Comparison of ENCODE assay signal across 15 cellular contexts in the genomic region with DNA sequence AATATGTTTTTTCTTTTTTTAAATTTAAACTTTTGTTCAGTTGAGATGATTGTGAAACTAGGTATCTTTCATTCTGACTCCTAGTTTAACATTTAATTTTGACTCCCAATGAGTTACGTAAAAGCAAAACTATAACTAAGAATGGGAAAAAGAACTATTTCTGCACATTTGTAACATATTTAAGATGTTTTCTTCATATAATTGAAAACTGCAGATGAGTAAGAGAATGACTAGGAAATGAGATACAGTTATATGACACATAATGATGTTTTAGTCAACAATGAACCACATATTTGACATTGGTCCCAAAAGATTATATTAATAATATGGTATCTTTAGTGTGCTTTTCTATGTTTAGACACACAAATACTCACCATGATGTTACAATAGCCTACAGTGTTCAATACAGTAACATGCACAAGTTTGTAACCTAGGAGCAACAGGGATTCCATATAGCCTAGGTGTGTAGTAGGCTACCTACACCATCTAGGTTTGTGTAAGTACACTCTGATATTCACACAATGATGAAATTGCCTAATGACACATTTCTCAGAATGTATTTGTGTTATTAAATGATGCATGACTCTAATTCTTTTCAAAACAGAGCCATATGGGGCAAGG. TPM values are rescaled to one million over a fixed set of nuclear protein-coding genes. Genes with fewer than 3 reads are reported as not detected.
DNase-seq lines count a peak whose midpoint lies in the region; ATAC-seq and TF ChIP-seq lines count a peak whose summit lies in the region.
"Had no signal": no experiment of that assay in that cellular context is flagged by ENCODE, and none has a peak within 500 bp of the region (broad histone marks: within the 10 kb centered on the region; RNA-seq: fewer than 3 reads in every experiment).

No MANE protein-coding gene starts in this region.

- peak overlapping the region in 3 of 59 donors; percentile 7 to 17 (median 11) for H3K4me3 ChIP-seq in dorsolateral prefrontal cortex
- no peak overlapping the region for H3K4me3 ChIP-seq in OCI-LY7 (ENCODE audit: low read depth, low read length, poor library complexity, severe bottlenecking)
- no peak overlapping the region for H3K4me3 ChIP-seq in sigmoid colon
- H3K4me3 ChIP-seq: coronary artery, left ventricle myocardium inferior, SJSA1 had no signal

- TF ChIP-seq POLR2A in erythroblast (IDR thresholded peaks at IDR 0.05; ENCODE audit: low read length) (no peak), sigmoid colon (IDR thresholded peaks at IDR 0.05) (no peak)

- H3K27ac ChIP-seq in dorsolateral prefrontal cortex, result peak overlapping the region in 33 of 59 donors; percentile 15 to 99 (median 94)
- no peak overlapping the region for H3K27ac ChIP-seq in OCI-LY7 (ENCODE audit: low read depth, low read length, poor library complexity, severe bottlenecking)
- H3K27ac ChIP-seq in sigmoid colon, result no peak overlapping the region
- H3K27ac ChIP-seq: coronary artery, left ventricle myocardium inferior, SJSA1 had no signal

- H3K4me1 ChIP-seq in OCI-LY7 (ENCODE audit: insufficient read depth, low read length, poor library complexity, severe bottlenecking) (no peaks in the 10 kb centered on the region), sigmoid colon (no peaks in the 10 kb centered on the region)
- H3K4me1 ChIP-seq: left ventricle myocardium inferior, SJSA1 had no signal

- H3K9me2 ChIP-seq in OCI-LY7 (ENCODE audit: insufficient read depth, low read length), result no peaks in the 10 kb centered on the region

- no peak overlapping the region for H3K4me2 ChIP-seq in OCI-LY7 (ENCODE audit: low read length)

- H3K27me3 ChIP-seq in dorsolateral prefrontal cortex (peaks cover 0 to under 1% (median 0%) of the 10 kb centered on the region in 45 donors), sigmoid colon (no peaks in the 10 kb centered on the region)
- H3K27me3 ChIP-seq: SJSA1 had no signal

- DNase-seq in dorsolateral prefrontal cortex (no peak), NCI-H526 treated with DMSO at 0.1 percent for 48 hours (lab: John Stamatoyannopoulos, UW) (no peak), OCI-LY7 (ENCODE audit: low spot score) (no peak), erythroblast (lab: John Stamatoyannopoulos, UW) (no peak), sigmoid colon (no peak)
- DNase-seq: activated B cell treated with CpG ODN at 0.5 μM for 24 hours; COR-L47; left ventricle myocardium inferior; NCI-H510A; stimulated activated naive B cell treated with anti-CD40 and anti-IgM and Interleukin-4, amounts not matched to agents 10 μg/mL and 1 μg/mL and 100 μg/mL, for 72 hours had no signal

- no peaks in the 10 kb centered on the region for H4K20me1 ChIP-seq in OCI-LY7 (ENCODE audit: insufficient read depth, low read length)

- CTCF ChIA-PET in OCI-LY7 (lab: Charles Lee; ENCODE audit: unreplicated experiment), result no interaction called here

- no peak for TF ChIP-seq EP300 in sigmoid colon (IDR thresholded peaks at IDR 0.05)

- H2AFZ ChIP-seq in OCI-LY7 (ENCODE audit: low read length), result no peak overlapping the region

- no TSS peak for BruUV-seq in OCI-LY7 (replicated peaks; lab: Mats Ljungman, UMichigan)

- TF ChIP-seq CTCF in dorsolateral prefrontal cortex (IDR thresholded peaks at IDR 0.05 in 54 of 56, conservative IDR thresholded peaks at IDR 0.05 in 2 of 56; ENCODE audit: low read depth in 1 of 56, partially characterized antibody in 56 of 56), result no peak
- no peak for TF ChIP-seq CTCF in OCI-LY7 (conservative IDR thresholded peaks at IDR 0.05; ENCODE audit: low read length)
- no peak for TF ChIP-seq CTCF in sigmoid colon (IDR thresholded peaks at IDR 0.05)

- ATAC-seq in GM18499 (IDR thresholded peaks at IDR 0.05; ENCODE audit: insufficient read depth, unreplicated experiment), result peak; percentile 48
- ATAC-seq in GM19035 (IDR thresholded peaks at IDR 0.05; ENCODE audit: unreplicated experiment), result peak; percentile 56
- peak; percentile 40 for ATAC-seq in HG03095 (IDR thresholded peaks at IDR 0.05; ENCODE audit: unreplicated experiment)
- ATAC-seq: stimulated activated naive B cell treated with anti-CD40 and anti-IgM and Interleukin-4, amounts not matched to agents 10 μg/mL and 1 μg/mL and 100 μg/mL, for 72 hours had no signal

- WGBS in sigmoid colon, 2 donors, result 87 to 96% methylated on average over 1 of the region's 1 CpG

- H3K36me3 ChIP-seq in OCI-LY7 (ENCODE audit: insufficient read depth, low read length) (no peaks in the 10 kb centered on the region), sigmoid colon (no peaks in the 10 kb centered on the region)
- H3K36me3 ChIP-seq: left ventricle myocardium inferior, SJSA1 had no signal

- H3K9me3 ChIP-seq in OCI-LY7 (ENCODE audit: low read length) (no peaks in the 10 kb centered on the region), sigmoid colon (no peaks in the 10 kb centered on the region)
- H3K9me3 ChIP-seq: left ventricle myocardium inferior, SJSA1 had no signal

- intact Hi-C loops in dorsolateral prefrontal cortex (cut with DNase I), result no loop called here
- intact Hi-C loops in OCI-LY7 (cut with micrococcal nuclease; ENCODE audit: unreplicated experiment), result no loop called here
- intact Hi-C loops in sigmoid colon (cut with DNase I), result no loop called here

- POLR2A ChIA-PET in OCI-LY7 (lab: Charles Lee), result no interaction called here

- no peaks in the 10 kb centered on the region for H3K79me2 ChIP-seq in OCI-LY7 (ENCODE audit: insufficient read depth, low read depth, low read length)

RNA-seq across cellular contexts. Expression of a gene that starts 12.6 kb away (rescaled TPM):
- 100 to 1,000 TPM in 97 of 120 experiments, 10 to 100 TPM in 23; 40.3 to 874 (median 194) TPM for total RNA-seq in dorsolateral prefrontal cortex
- total RNA-seq in OCI-LY7 (2014; rRNA removed; shearing (Covaris generic)), result 1.4 and 2.2 TPM in 2 replicates
- total RNA-seq in OCI-LY7 (2022), result 2.1 and 3.7 TPM in 2 replicates
- under 1 TPM in 1 of 4 donors, not detected in 3; 0.27 TPM for total RNA-seq in sigmoid colon
- under 1 TPM in 1 of 3 donors, not detected in 2; 0.67 TPM for polyA plus RNA-seq in sigmoid colon
- total RNA-seq: left ventricle myocardium inferior, SJSA1 had no signal

RNA-seq across cellular contexts. Expression of a gene that starts 55.5 kb away (rescaled TPM):
- total RNA-seq in dorsolateral prefrontal cortex, result 1 to 10 TPM in 1 of 120 experiments, under 1 TPM in 48, not detected in 71; 0.06 to 1.1 (median 0.12) TPM
- total RNA-seq in OCI-LY7 (2014; rRNA removed; shearing (Covaris generic)), result not detected in 2 replicates
- total RNA-seq in OCI-LY7 (2022), result not detected in 2 replicates
- 1 to 10 TPM in 2 of 4 donors, under 1 TPM in 1, not detected in 1; under 0.01 to 1.1 (median 1.1) TPM for total RNA-seq in sigmoid colon
- polyA plus RNA-seq in sigmoid colon, result 1 to 10 TPM; 3.6 to 9.4 (median 3.9) TPM
- total RNA-seq: activated B cell treated with CpG ODN at 0.5 μM for 24 hours had no signal

Comparison
In these comparisons a context has a peak if more than half of its experiments do, and no peak if none do; other contexts are left out.
1. H3K27ac ChIP-seq: peak in dorsolateral prefrontal cortex (33 of 59); none in OCI-LY7 (single experiment) and sigmoid colon (0 of 4).
2. RNA of a gene that starts 12.6 kb away (total RNA-seq): 40.3 to 874 TPM in dorsolateral prefrontal cortex; 1.4 to 3.7 TPM in OCI-LY7 and 0.27 TPM in sigmoid colon; every median in the first group is over 4 times any median in the second.
3. Peak in every context shown above with its lines, with median percentiles within 50 percentile points of each other: ATAC-seq.